In the genomic region with DNA sequence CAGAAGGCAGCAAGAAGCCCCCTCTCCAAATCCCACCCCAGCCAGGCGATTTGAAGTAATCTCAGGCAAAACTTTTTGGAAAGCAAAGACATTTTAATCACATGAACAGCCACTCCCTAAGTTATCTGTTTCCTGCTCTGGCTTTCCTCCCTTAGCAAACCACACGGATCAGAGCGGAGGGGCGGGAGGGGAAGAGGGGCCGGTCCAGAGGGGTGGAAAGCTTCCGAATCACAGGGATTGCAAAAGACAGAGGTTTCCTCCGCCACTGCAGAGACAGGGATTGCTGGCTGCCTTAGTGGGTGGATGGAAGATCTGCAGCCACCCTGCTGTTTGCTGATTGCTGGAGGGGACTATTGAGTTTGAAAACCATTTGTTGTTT, we compare ENCODE assay signal across 9 cellular contexts. TPM values are rescaled to one million over a fixed set of nuclear protein-coding genes. Genes with fewer than 3 reads are reported as not detected.
DNase-seq lines count a peak whose midpoint lies in the region; ATAC-seq, FAIRE-seq and TF ChIP-seq lines count a peak whose summit lies in the region.
"Had no signal": no experiment of that assay in that cellular context is flagged by ENCODE, and none has a peak within 500 bp of the region (broad histone marks: within the 10 kb centered on the region; RNA-seq: fewer than 3 reads in every experiment).

No MANE protein-coding gene starts in this region.

- H3K4me1 ChIP-seq in K562 (replicated peaks in 1 of 2; ENCODE audit: control insufficient read depth in 2 of 2, insufficient read depth in 2 of 2, low read length in 2 of 2) (peaks cover 43 to 65% of the 10 kb centered on the region in 2 experiments), smooth muscle cell (ENCODE audit: low read depth) (peaks cover 46% of the 10 kb centered on the region)

- H3K4me3 ChIP-seq in K562 (no peak overlapping the region), iPS-18c (ENCODE audit: insufficient read depth, low read depth, low read length) (peak overlapping the region; percentile 12; the same call in 1 of the 2 replicates), smooth muscle cell (no peak overlapping the region)

- intact Hi-C loops in K562 (cut with micrococcal nuclease): no loop called here

- POLR2A ChIA-PET in K562 (lab: Yijun Ruan, JAX): interaction anchor here (1.1 kb wide), 1 partner anchor 29 kb away, joined by 3 read pairs; no protein-coding TSS in a partner anchor

- peak; percentile 62 for FAIRE-seq in K562 (lab: Jason Lieb, UNC)

- H3K79me2 ChIP-seq in K562 (ENCODE audit: control insufficient read depth, insufficient read depth, low read length) (no peaks in the 10 kb centered on the region), smooth muscle cell (ENCODE audit: low read depth) (peaks cover 19% of the 10 kb centered on the region)

- TF ChIP-seq CTCF in K562 (IDR thresholded peaks at IDR 0.05 in 2 of 3, conservative IDR thresholded peaks at IDR 0.05 in 1 of 3; ENCODE audit: insufficient read depth in 2 of 3, low read depth in 1 of 3, low read length in 3 of 3): no peak
- TF ChIP-seq CTCF in smooth muscle cell (IDR thresholded peaks at IDR 0.05; ENCODE audit: borderline replicate concordance, insufficient read depth, poor library complexity, severe bottlenecking): no peak

- in situ Hi-C loops in K562 (cut with MboI): no loop called here

- no peaks in the 10 kb centered on the region for H3K9me1 ChIP-seq in K562 (ENCODE audit: control insufficient read depth, insufficient read depth, low read length)

- BruUV-seq in K562 (replicated peaks; lab: Mats Ljungman, UMichigan): no TSS peak

- no peak overlapping the region for H2AFZ ChIP-seq in K562 (ENCODE audit: low read depth, low read length)
- H2AFZ ChIP-seq in smooth muscle cell (ENCODE audit: low read depth): no peak overlapping the region

- H3F3A ChIP-seq in smooth muscle cell (ENCODE audit: low read depth): peaks cover 28% of the 10 kb centered on the region

- WGBS in K562 (ENCODE audit: insufficient coverage, low coverage, missing lambda C conversion rate): 3% methylated on average over 6 of the region's 7 CpGs
- 13% methylated on average over 7 of the region's 7 CpGs for WGBS in smooth muscle cell (ENCODE audit: low lambda C conversion rate)

- DNase-seq in HCEC 1CT (peak; percentile 41), K562 (ENCODE audit: extremely low read depth in 1 of 4, low spot score in 3 of 4) (peak in 2 of 4 experiments; percentile 50 to 54), smooth muscle cell (lab: John Stamatoyannopoulos, UW; ENCODE audit: unreplicated experiment) (no peak), NCI-H1436 treated with DMSO at 0.1 percent for 48 hours (lab: John Stamatoyannopoulos, UW) (no peak), SHP77 treated with DMSO at 0.1 percent for 48 hours (lab: John Stamatoyannopoulos, UW) (no peak), amygdala (lab: John Stamatoyannopoulos, UW) (no peak), NAMALWA (ENCODE audit: low spot score) (no peak)

- CTCF ChIA-PET in K562 (lab: Yijun Ruan, JAX; ENCODE audit: low intra/inter-chr PET ratio): no interaction called here

- peak overlapping the region in 1 of 2 experiments; percentile 80; a peak in 1 of 4 replicates for H3K9ac ChIP-seq in K562 (ENCODE audit: insufficient read depth in 1 of 2, low read depth in 2 of 2, low read length in 2 of 2)
- peak overlapping the region; percentile 51 for H3K9ac ChIP-seq in smooth muscle cell (ENCODE audit: low read depth)

- peak; percentile 18 for ATAC-seq in K562

- no peak for TF ChIP-seq RAD21 in K562 (CRISPR knock-in tag; conservative IDR thresholded peaks at IDR 0.05 in 1 of 2, IDR thresholded peaks at IDR 0.05 in 1 of 2)

- H3K27me3 ChIP-seq in K562 (ENCODE audit: control insufficient read depth in 2 of 2, insufficient read depth in 2 of 2, low read length in 2 of 2) (no peaks in the 10 kb centered on the region), smooth muscle cell (ENCODE audit: low read depth) (no peaks in the 10 kb centered on the region)

- TF ChIP-seq POLR2A in K562 (conservative IDR thresholded peaks at IDR 0.05): no peak

- H4K20me1 ChIP-seq in K562 (replicated peaks; ENCODE audit: control insufficient read depth, insufficient read depth, low read length) (peaks cover 13% of the 10 kb centered on the region; the same call in 1 of the 2 replicates), smooth muscle cell (ENCODE audit: low read depth) (peaks cover 39% of the 10 kb centered on the region)

- no peak for TF ChIP-seq EP300 in K562 (IDR thresholded peaks at IDR 0.05; ENCODE audit: low read length)

- no peaks in the 10 kb centered on the region for H3K36me3 ChIP-seq in K562 (ENCODE audit: control insufficient read depth, insufficient read depth, low read length)
- no peaks in the 10 kb centered on the region for H3K36me3 ChIP-seq in smooth muscle cell (ENCODE audit: low read depth)

- no peak overlapping the region for H3K4me2 ChIP-seq in K562 (ENCODE audit: insufficient read depth, low read length)
- H3K4me2 ChIP-seq in smooth muscle cell: peak overlapping the region; percentile 70

- H3K9me3 ChIP-seq in K562 (replicated peaks; ENCODE audit: control insufficient read depth, insufficient read depth, low read depth, low read length) (no peaks in the 10 kb centered on the region), iPS-18c (ENCODE audit: control insufficient read depth, insufficient read depth, low read length) (no peaks in the 10 kb centered on the region), smooth muscle cell (replicated peaks; ENCODE audit: low read depth) (no peaks in the 10 kb centered on the region)

- H3K27ac ChIP-seq in K562 (ENCODE audit: extremely low read depth, low read depth, low read length) (no peak overlapping the region), smooth muscle cell (ENCODE audit: low read depth) (peak overlapping the region; percentile 97)
- H3K27ac ChIP-seq: epithelial cell of prostate had no signal

TF ChIP-seq in K562, 482 proteins besides CTCF, POLR2A, EP300 and RAD21 (continues in another document):
- TF ChIP-seq ETV6 (IDR thresholded peaks at IDR 0.05; ENCODE audit: borderline replicate concordance in 1 of 2, low read depth in 2 of 2, low read length in 1 of 2) (no peak), ETV6 (CRISPR knock-in tag; IDR thresholded peaks at IDR 0.05; ENCODE audit: borderline replicate concordance) (no peak), ZNF408 (CRISPR knock-in tag; IDR thresholded peaks at IDR 0.05; ENCODE audit: low read depth) (no peak), ZNF766 (CRISPR knock-in tag; conservative IDR thresholded peaks at IDR 0.05) (peak; percentile 98), POLR2H (tag; IDR thresholded peaks at IDR 0.05; ENCODE audit: low read depth) (no peak), FOSL1 (tag; conservative IDR thresholded peaks at IDR 0.05) (0 out of 2 replicates have a peak, but pooled peaks have one; percentile 13), RCOR1 (IDR thresholded peaks at IDR 0.05; ENCODE audit: borderline replicate concordance in 1 of 2, low read depth in 2 of 2, low read length in 2 of 2) (peak in 1 of 2 experiments; percentile 91; a peak in 2 of 4 replicates), ETV5 (CRISPR knock-in tag; IDR thresholded peaks at IDR 0.05; ENCODE audit: low read depth) (peak; percentile 43; the same call in 1 of the 2 replicates), RHOXF2B (CRISPR knock-in tag; conservative IDR thresholded peaks at IDR 0.05) (no peak), ETV1 (tag; conservative IDR thresholded peaks at IDR 0.05; ENCODE audit: low read depth) (peak; percentile 54)
- TF ChIP-seq, protein P1, sequence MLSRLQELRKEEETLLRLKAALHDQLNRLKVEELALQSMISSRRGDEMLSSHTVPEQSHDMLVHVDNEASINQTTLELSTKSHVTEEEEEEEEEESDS (CRISPR knock-in tag; IDR thresholded peaks at IDR 0.05): no peak

RNA-seq across cellular contexts. Expression of gene ZCCHC24, which starts 41.2 kb away (rescaled TPM):
- 4.0 and 6.3 TPM in 2 replicates for total RNA-seq in K562 (2011; cell fraction: chromatin; rRNA removed; ENCODE audit: low replicate concordance)
- total RNA-seq in K562 (2011; cell fraction: nucleolus; rRNA removed): 4.8 and 4.9 TPM in 2 replicates
- 4.4 and 6.7 TPM in 2 replicates for total RNA-seq in K562 (2011; cell fraction: nucleoplasm; rRNA removed)
- total RNA-seq in K562 (2014; rRNA removed) (3.6 and 4.9 TPM in 2 replicates), K562 (2014; rRNA removed; fragmentation: Illumina TruSeq; extraction: Trizol) (3.9 and 4.0 TPM in 2 replicates), K562 (2015; rRNA removed; fragmentation: Illumina TruSeq; extraction: Trizol) (5.5 and 5.7 TPM in 2 replicates), K562 (2021) (11.0 and 11.5 TPM in 2 replicates), smooth muscle cell (21.9 and 28.0 TPM in 2 replicates)
- polyA plus RNA-seq in K562 (2011; rRNA removed) (4.6 and 5.0 TPM in 2 replicates), K562 (2014; fragmentation: Illumina TruSeq; extraction: Trizol) (7.0 and 7.6 TPM in 2 replicates), K562 (2014; fragmentation: Nextera tagmentation; extraction: Ambion mirVana) (under 1 TPM; 0.84 to 0.86 TPM), K562 (2014; rRNA removed) (5.1 and 6.0 TPM in 2 replicates), smooth muscle cell (30.6 and 52.1 TPM in 2 replicates)
- 4.7 and 8.4 TPM in 2 replicates for polyA plus RNA-seq in K562 (2011; cell fraction: cytosol; rRNA removed)
- polyA plus RNA-seq in K562 (2011; cell fraction: nucleus; rRNA removed): 3.1 and 5.6 TPM in 2 replicates
- 6.8 and 12.0 TPM in 2 replicates for polyA plus RNA-seq in K562 (2012)
- polyA minus RNA-seq in K562 (2011; rRNA and poly(A)+ RNA removed): 3.4 and 4.7 TPM in 2 replicates
- polyA minus RNA-seq in K562 (2011; cell fraction: cytosol; rRNA and poly(A)+ RNA removed): 6.1 and 6.4 TPM in 2 replicates
- 3.0 TPM in 2 replicates for polyA minus RNA-seq in K562 (2011; cell fraction: nucleus; rRNA and poly(A)+ RNA removed)

RNA-seq across cellular contexts. Expression of gene PPIF, which starts 57.0 kb away (rescaled TPM):
- total RNA-seq in K562 (2011; cell fraction: chromatin; rRNA removed; ENCODE audit: low replicate concordance): 96.3 and 215 TPM in 2 replicates
- total RNA-seq in K562 (2011; cell fraction: nucleolus; rRNA removed): 144 and 155 TPM in 2 replicates
- total RNA-seq in K562 (2011; cell fraction: nucleoplasm; rRNA removed): 118 and 119 TPM in 2 replicates
- 53.4 and 69.8 TPM in 2 replicates for total RNA-seq in K562 (2014; rRNA removed)
- total RNA-seq in K562 (2014; rRNA removed; fragmentation: Illumina TruSeq; extraction: Trizol): 97.7 and 108 TPM in 2 replicates
- 117 and 119 TPM in 2 replicates for total RNA-seq in K562 (2015; rRNA removed; fragmentation: Illumina TruSeq; extraction: Trizol)
- 235 and 239 TPM in 2 replicates for total RNA-seq in K562 (2021)
- 148 and 175 TPM in 2 replicates for polyA plus RNA-seq in K562 (2011; rRNA removed)
- 202 and 255 TPM in 2 replicates for polyA plus RNA-seq in K562 (2011; cell fraction: cytosol; rRNA removed)
- polyA plus RNA-seq in K562 (2011; cell fraction: nucleus; rRNA removed): 198 and 337 TPM in 2 replicates
- 180 and 222 TPM in 2 replicates for polyA plus RNA-seq in K562 (2012)
- 250 and 287 TPM in 2 replicates for polyA plus RNA-seq in K562 (2014; fragmentation: Illumina TruSeq; extraction: Trizol)
- polyA plus RNA-seq in K562 (2014; fragmentation: Nextera tagmentation; extraction: Ambion mirVana): 10 to 100 TPM; 40.9 to 51.1 TPM
- 154 and 168 TPM in 2 replicates for polyA plus RNA-seq in K562 (2014; rRNA removed)
- 91.8 and 131 TPM in 2 replicates for polyA minus RNA-seq in K562 (2011; rRNA and poly(A)+ RNA removed)
- polyA minus RNA-seq in K562 (2011; cell fraction: cytosol; rRNA and poly(A)+ RNA removed): 98.9 and 104 TPM in 2 replicates
- 116 and 136 TPM in 2 replicates for polyA minus RNA-seq in K562 (2011; cell fraction: nucleus; rRNA and poly(A)+ RNA removed)
- total RNA-seq in smooth muscle cell: 24.3 and 28.5 TPM in 2 replicates
- 29.7 and 35.2 TPM in 2 replicates for polyA plus RNA-seq in smooth muscle cell
